Comparison of ENCODE assay signal across 27 cellular contexts in genomic region chr20:45083127-45083526, GRCh38. TPM values are rescaled to one million over a fixed set of nuclear protein-coding genes. Genes with fewer than 3 reads are reported as not detected.
"Had no signal": no experiment of that assay in that cellular context is flagged by ENCODE, and none has a peak within 500 bp of the region (broad histone marks: within the 10 kb centered on the region; RNA-seq: fewer than 3 reads in every experiment).

No MANE protein-coding gene starts in this region.

- H3K9me3 Mint-ChIP-seq: activated T-helper 1 cell treated with anti-CD3 and anti-CD28 coated beads, Interleukin-12 subunit alpha, Interleukin-12 subunit beta, Interleukin-2, Interleukin-4 antibody, amounts not matched to agents 30 ng/mL and 10 ng/mL and 1 ng/mL, durations not matched to agents 14 hours and 24 hours and 36 hours had no signal

- H3K27me3 ChIP-seq: heart right ventricle, testis, upper lobe of left lung had no signal

- H3K27ac Mint-ChIP-seq: brain; T-helper 1 cell treated with Interleukin-12 subunit alpha and Interleukin-12 subunit beta and Interleukin-4 antibody, amounts not matched to agents 30 μg/mL and 1 μg/mL, for 36 hours had no signal

- ATAC-seq: heart right ventricle, left ventricle myocardium superior, sciatic nerve had no signal

- H3K4me3 Mint-ChIP-seq: activated T-helper 1 cell treated with anti-CD3 and anti-CD28 coated beads, Interleukin-12 subunit alpha, Interleukin-12 subunit beta, Interleukin-2, Interleukin-4 antibody, amounts not matched to agents 30 ng/mL and 10 ng/mL and 1 ng/mL, durations not matched to agents 14 hours and 24 hours and 36 hours; brain; neural crest cell; T-helper 1 cell treated with Interleukin-12 subunit alpha and Interleukin-12 subunit beta and Interleukin-4 antibody, amounts not matched to agents 30 μg/mL and 1 μg/mL, for 36 hours had no signal

- H3K4me1 Mint-ChIP-seq: neural crest cell had no signal

- H3K9me3 ChIP-seq: testis had no signal

- H3K27ac ChIP-seq: heart right ventricle, testis, upper lobe of left lung had no signal

- H3K4me1 ChIP-seq: heart right ventricle, testis, upper lobe of left lung had no signal

- FAIRE-seq: endometrium, kidney had no signal

- DNase-seq: activated CD4-positive, alpha-beta T cell treated with anti-CD3 and anti-CD28 coated beads for 4 hours; activated CD4-positive, alpha-beta T cell treated with anti-CD3 and anti-CD28 coated beads, Interleukin-2, amount 50 U/mL, for 48 hours; activated CD4-positive, CD25-positive, alpha-beta regulatory T cell; activated gamma-delta T cell treated with Interleukin-2 at 50 U/mL for 16 hours; aorta; erythroblast; foreskin fibroblast; heart right ventricle; kidney; left ventricle myocardium superior; mammary epithelial cell; midbrain; occipital lobe; stimulated activated CD4-positive, alpha-beta T cell treated with anti-CD3 and anti-CD28 coated beads, Interleukin-15, amount 100 ng/mL, for 24 hours; stimulated activated naive CD4-positive, alpha-beta T cell; testis; upper lobe of left lung had no signal

- H3K4me2 ChIP-seq: smooth muscle cell had no signal

- H3K4me3 ChIP-seq: heart right ventricle, smooth muscle cell, testis, upper lobe of left lung had no signal

RNA-seq across cellular contexts. Expression of gene KCNS1, which starts 17.8 kb away (rescaled TPM):
- total RNA-seq: aorta, left ventricle myocardium superior, neural crest cell, sciatic nerve had no signal
- polyA plus RNA-seq: aorta had no signal

RNA-seq across cellular contexts. Expression of gene WFDC5, which starts 31.8 kb away (rescaled TPM):
- total RNA-seq: activated T-helper 1 cell treated with anti-CD3 and anti-CD28 coated beads, Interleukin-12 subunit alpha, Interleukin-12 subunit beta, Interleukin-2, Interleukin-4 antibody, amounts not matched to agents 30 ng/mL and 10 ng/mL and 1 ng/mL, durations not matched to agents 14 hours and 24 hours and 36 hours; aorta; cardiac septum; chondrocyte; fibroblast of lung; heart right ventricle; left ventricle myocardium superior; neural crest cell; occipital lobe; sciatic nerve; smooth muscle cell had no signal
- polyA plus RNA-seq: aorta, fibroblast of lung, heart right ventricle, smooth muscle cell had no signal

RNA-seq across cellular contexts. Expression of gene WFDC12, which starts 41.1 kb away (rescaled TPM):
- total RNA-seq: activated T-helper 1 cell treated with anti-CD3 and anti-CD28 coated beads, Interleukin-12 subunit alpha, Interleukin-12 subunit beta, Interleukin-2, Interleukin-4 antibody, amounts not matched to agents 30 ng/mL and 10 ng/mL and 1 ng/mL, durations not matched to agents 14 hours and 24 hours and 36 hours; aorta; cardiac septum; chondrocyte; fibroblast of lung; heart right ventricle; left ventricle myocardium superior; mammary epithelial cell; neural crest cell; occipital lobe; sciatic nerve; smooth muscle cell; testis had no signal
- polyA plus RNA-seq: aorta, fibroblast of lung, heart right ventricle, smooth muscle cell had no signal
